Comparison of ENCODE assay signal across 16 cellular contexts in the genomic region with DNA sequence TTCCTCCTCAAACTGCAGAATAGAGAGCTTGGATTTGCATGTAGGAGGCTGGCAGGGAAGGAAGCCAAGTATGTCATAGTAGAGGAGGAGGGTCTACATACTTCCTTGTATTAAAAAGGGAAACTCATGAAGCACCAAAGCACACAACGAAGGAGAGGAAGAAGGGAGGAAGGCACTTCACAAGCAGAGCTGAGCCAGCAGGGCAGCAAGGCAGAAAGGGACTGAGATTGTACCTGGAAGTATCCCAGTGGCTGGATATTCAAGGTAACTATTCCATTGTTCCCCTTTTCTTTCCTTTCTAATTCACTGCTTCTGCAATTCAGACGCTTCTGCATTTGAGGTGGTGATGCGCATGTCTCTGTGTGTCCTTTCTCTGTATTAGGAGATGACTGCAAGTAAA.
"Had no signal": no experiment of that assay in that cellular context is flagged by ENCODE, and none has a peak within 500 bp of the region (broad histone marks: within the 10 kb centered on the region; RNA-seq: fewer than 3 reads in every experiment).

No MANE protein-coding gene starts in this region.

- H3K9me3 ChIP-seq: esophagus squamous epithelium had no signal

- H3K4me3 ChIP-seq: esophagus squamous epithelium had no signal

- H3K27me3 ChIP-seq: esophagus squamous epithelium, foreskin keratinocyte had no signal

- FAIRE-seq: TTC549, urothelium cell line had no signal

- ATAC-seq: foreskin keratinocyte; left ventricle myocardium superior; stimulated activated naive CD8-positive, alpha-beta T cell treated with anti-CD3 and anti-CD28 coated beads, Interleukin-15, amount 100 ng/mL, for 72 hours; T-helper 17 cell had no signal

- H3K4me1 ChIP-seq: esophagus squamous epithelium, foreskin keratinocyte had no signal

- H3K27ac Mint-ChIP-seq: activated CD4-positive, alpha-beta memory T cell treated with anti-CD3 and anti-CD28 coated beads, Interleukin-2, amount 10 ng/mL, durations not matched to agents 7 days and 5 days; nephron progenitor cell; T-helper 17 cell had no signal

- H3K27ac ChIP-seq: esophagus squamous epithelium, foreskin keratinocyte had no signal

- DNase-seq: activated CD4-positive, alpha-beta memory T cell treated with anti-CD3 and anti-CD28 coated beads, Interleukin-2, amount 10 ng/mL, durations not matched to agents 7 days and 5 days; activated CD4-positive, CD25-positive, alpha-beta regulatory T cell treated with anti-CD3 and anti-CD28 coated beads, Interleukin-2, amount 50 U/mL, for 72 hours; activated CD8-positive, alpha-beta memory T cell treated with anti-CD3 and anti-CD28 coated beads, Interleukin-2, amount 50 U/mL, for 4 hours; activated naive CD4-positive, alpha-beta T cell; esophagus squamous epithelium; foreskin keratinocyte; kidney; left ventricle myocardium superior; mesenchymal stem cell; nephron progenitor cell; retina; stimulated activated CD4-positive, alpha-beta T cell treated with anti-CD3 and anti-CD28 coated beads, Interleukin-4, amount 100 ng/mL, for 4 hours; stimulated activated naive CD8-positive, alpha-beta T cell treated with anti-CD3 and anti-CD28 coated beads, Interleukin-15, amount 100 ng/mL, for 72 hours; T-helper 17 cell had no signal

- H3K4me3 Mint-ChIP-seq: activated CD4-positive, alpha-beta memory T cell treated with anti-CD3 and anti-CD28 coated beads, Interleukin-2, amount 10 ng/mL, durations not matched to agents 7 days and 5 days; nephron progenitor cell; stimulated activated naive CD8-positive, alpha-beta T cell treated with anti-CD3 and anti-CD28 coated beads, Interleukin-15, amount 100 ng/mL, for 72 hours; T-helper 17 cell had no signal

- H3K27me3 Mint-ChIP-seq: activated CD4-positive, alpha-beta memory T cell treated with anti-CD3 and anti-CD28 coated beads, Interleukin-2, amount 10 ng/mL, durations not matched to agents 7 days and 5 days; stimulated activated naive CD8-positive, alpha-beta T cell treated with anti-CD3 and anti-CD28 coated beads, Interleukin-15, amount 100 ng/mL, for 72 hours; T-helper 17 cell had no signal

- H3K4me1 Mint-ChIP-seq: activated CD4-positive, alpha-beta memory T cell treated with anti-CD3 and anti-CD28 coated beads, Interleukin-2, amount 10 ng/mL, durations not matched to agents 7 days and 5 days; stimulated activated naive CD8-positive, alpha-beta T cell treated with anti-CD3 and anti-CD28 coated beads, Interleukin-15, amount 100 ng/mL, for 72 hours; T-helper 17 cell had no signal

- H3K36me3 ChIP-seq: esophagus squamous epithelium had no signal
